In genomic region chr18:13258792-13259385, GRCh38 we compare ENCODE assay signal across 18 cellular contexts. TPM values are rescaled to one million over a fixed set of nuclear protein-coding genes. Genes with fewer than 3 reads are reported as not detected.
DNase-seq lines count a peak whose midpoint lies in the region; ATAC-seq, FAIRE-seq and TF ChIP-seq lines count a peak whose summit lies in the region.
"Had no signal": no experiment of that assay in that cellular context is flagged by ENCODE, and none has a peak within 500 bp of the region (broad histone marks: within the 10 kb centered on the region; RNA-seq: fewer than 3 reads in every experiment).

No MANE protein-coding gene starts in this region.

- in situ Hi-C loops in G401 (cut with HindIII; ENCODE audit: low sequenced_read_pairs) = no loop called here

- H3K27me3 ChIP-seq in foreskin keratinocyte = no peaks in the 10 kb centered on the region
- H3K27me3 ChIP-seq: BE2C had no signal

- ATAC-seq in sciatic nerve = peak; percentile 48
- ATAC-seq in GM21447 (IDR thresholded peaks at IDR 0.05; ENCODE audit: unreplicated experiment) = no peak
- ATAC-seq in foreskin keratinocyte = no peak

- DNase-seq in G401 (ENCODE audit: low spot score) (peak; percentile 98), cerebellar cortex (ENCODE audit: low spot score) (peak; percentile 96), kidney glomerular epithelial cell (lab: John Stamatoyannopoulos, UW) (peak; percentile 28), sciatic nerve (ENCODE audit: low spot score) (peak; percentile 30), HTR-8/SVneo (ENCODE audit: insufficient read length, low spot score) (no peak), foreskin keratinocyte (no peak)
- DNase-seq: activated B cell treated with CpG ODN at 0.5 μM for 24 hours; activated gamma-delta T cell treated with Interleukin-2 at 50 U/mL for 16 hours; amniotic stem cell; BE2C; NCI-H146; NCI-H82; occipital lobe; PC-9; stimulated activated CD4-positive, alpha-beta T cell treated with anti-CD3 and anti-CD28 coated beads, Interleukin-4, amount 100 ng/mL, for 4 hours; T-helper 2 cell had no signal

- no peak for TF ChIP-seq CTCF in foreskin keratinocyte (conservative IDR thresholded peaks at IDR 0.05)

- H3K27ac ChIP-seq in foreskin keratinocyte = no peak overlapping the region
- H3K27ac ChIP-seq: PC-9 had no signal

- intact Hi-C loops in sciatic nerve (cut with DNase I) = no loop called here

- no peak for FAIRE-seq in HTR-8/SVneo (lab: Jason Lieb, UNC)
- FAIRE-seq: GM12891 had no signal

- H3K4me1 ChIP-seq in foreskin keratinocyte = no peaks in the 10 kb centered on the region
- H3K4me1 ChIP-seq: BE2C had no signal

RNA-seq across cellular contexts. Expression of gene LDLRAD4, which starts 40.3 kb away (rescaled TPM):
- 0.06 TPM in 1 of 2 replicates, not detected in the other for total RNA-seq in G401 (2014; rRNA removed; shearing (Covaris generic))
- total RNA-seq in sciatic nerve (27.1 TPM), foreskin keratinocyte (not detected in 2 replicates)
- polyA plus RNA-seq in foreskin keratinocyte = not detected in 2 replicates

Comparison
In these comparisons a context has a peak if more than half of its experiments do, and no peak if none do; other contexts are left out.
1. DNase-seq: peak in G401 (single experiment), cerebellar cortex (single experiment), kidney glomerular epithelial cell (single experiment) and sciatic nerve (single experiment); none in HTR-8/SVneo (single experiment) and foreskin keratinocyte (0 of 2).
2. RNA of gene LDLRAD4, which starts 40.3 kb away (total RNA-seq): 27.1 TPM in sciatic nerve (single experiment); 0.06 TPM in G401 and not detected in foreskin keratinocyte; every median in the first group is over 10 times any median in the second.